Comparison of ENCODE assay signal across 13 cellular contexts in genomic region chr19:38841787-38842438, GRCh38. TPM values are rescaled to one million over a fixed set of nuclear protein-coding genes. Genes with fewer than 3 reads are reported as not detected.
DNase-seq lines count a peak whose midpoint lies in the region; ATAC-seq and TF ChIP-seq lines count a peak whose summit lies in the region.
"Had no signal": no experiment of that assay in that cellular context is flagged by ENCODE, and none has a peak within 500 bp of the region (broad histone marks: within the 10 kb centered on the region; RNA-seq: fewer than 3 reads in every experiment).

No MANE protein-coding gene starts in this region.

- no peak for ATAC-seq in body of pancreas
- ATAC-seq: gastroesophageal sphincter had no signal

- CTCF ChIA-PET in HEK293 (lab: Yijun Ruan, JAX): interaction anchor here (0.7 to 1.2 kb wide), 3 partner anchors 46 to 89 kb away, joined by 3 to 7 read pairs (median 3); partner anchors contain the start of genes MRPS12 and SARS2

- H3K36me3 ChIP-seq in HEK293 (ENCODE audit: control insufficient read depth in 2 of 2, insufficient read depth in 1 of 2, low read length in 2 of 2) (peaks cover 99 to 100% of the 10 kb centered on the region in 2 experiments), body of pancreas (replicated peaks in 1 of 2; ENCODE audit: insufficient read depth in 1 of 2, low read depth in 2 of 2) (peaks cover 28 to 76% of the 10 kb centered on the region in 2 donors), spleen (peaks cover 10 to 100% (median 100%) of the 10 kb centered on the region in 6 donors)

- no peaks in the 10 kb centered on the region for H3K9me3 Mint-ChIP-seq in activated CD4-positive, alpha-beta T cell treated with anti-CD3 and anti-CD28 coated beads, Interleukin-2, amount 10 ng/mL, durations not matched to agents 24 days and 14 days

- H3K9me3 ChIP-seq in HEK293 (ENCODE audit: control insufficient read depth, insufficient read depth, low read depth, low read length) (no peaks in the 10 kb centered on the region), body of pancreas (no peaks in the 10 kb centered on the region), spleen (no peaks in the 10 kb centered on the region)
- H3K9me3 ChIP-seq: gastroesophageal sphincter, testis had no signal

- POLR2A ChIA-PET in HEK293 (lab: Yijun Ruan, JAX): interaction anchor here (0.5 to 1.3 kb wide), 8 partner anchors 8 to 575 kb away, joined by 3 to 11 read pairs (median 5); partner anchors contain the start of genes ECH1 and NFKBIB

- 77 to 90% methylated on average over 19 of the region's 19 CpGs for WGBS in body of pancreas, 2 donors
- 72 to 89% (median 83%) methylated on average over 19 of the region's 19 CpGs for WGBS in spleen, 5 donors

- H3K4me3 ChIP-seq in HEK293 (ENCODE audit: low read depth, low read length) (no peak overlapping the region), body of pancreas (no peak overlapping the region), spleen (peak overlapping the region in 3 of 8 donors; percentile 1 to 28 (median 8))
- H3K4me3 ChIP-seq: gastroesophageal sphincter, testis had no signal

- peak; percentile 84 for DNase-seq in activated CD4-positive, alpha-beta T cell treated with anti-CD3 and anti-CD28 coated beads, Interleukin-2, amount 10 ng/mL, durations not matched to agents 24 days and 14 days
- DNase-seq in body of pancreas (peak in 1 of 4 donors; percentile 55), spleen (no peak), NCI-H774 (lab: John Stamatoyannopoulos, UW) (no peak), nucleus accumbens (lab: John Stamatoyannopoulos, UW) (no peak), NOMO-1 treated with DMSO at 0.1 percent for 48 hours (lab: John Stamatoyannopoulos, UW; ENCODE audit: unreplicated experiment) (no peak), pons (ENCODE audit: low spot score) (no peak)
- DNase-seq: caudate nucleus, midbrain, testis had no signal

- peaks cover 90% of the 10 kb centered on the region for H3K36me3 Mint-ChIP-seq in activated CD4-positive, alpha-beta T cell treated with anti-CD3 and anti-CD28 coated beads, Interleukin-2, amount 10 ng/mL, durations not matched to agents 24 days and 14 days (ENCODE audit: low read depth)

- no peaks in the 10 kb centered on the region for H3K27me3 Mint-ChIP-seq in activated CD4-positive, alpha-beta T cell treated with anti-CD3 and anti-CD28 coated beads, Interleukin-2, amount 10 ng/mL, durations not matched to agents 24 days and 14 days

- no peaks in the 10 kb centered on the region for H3K27me3 ChIP-seq in body of pancreas
- no peaks in the 10 kb centered on the region for H3K27me3 ChIP-seq in spleen (replicated peaks in 1 of 7)
- H3K27me3 ChIP-seq: gastroesophageal sphincter, testis had no signal

- H3K4me3 Mint-ChIP-seq in activated CD4-positive, alpha-beta T cell treated with anti-CD3 and anti-CD28 coated beads, Interleukin-2, amount 10 ng/mL, durations not matched to agents 24 days and 14 days: peak overlapping the region; percentile 82

- intact Hi-C loops in activated CD4-positive, alpha-beta T cell treated with anti-CD3 and anti-CD28 coated beads, Interleukin-2, amount 10 ng/mL, durations not matched to agents 24 days and 14 days (cut with micrococcal nuclease): loop anchor here (1.0 kb wide), 1 partner anchor 11 kb away; the partner anchor contains the start of gene ECH1
- intact Hi-C loops in body of pancreas (cut with DNase I): no loop called here
- intact Hi-C loops in spleen (cut with DNase I; ENCODE audit: low total_unique reads): no loop called here

- TF ChIP-seq POLR2A in body of pancreas (IDR thresholded peaks at IDR 0.05) (no peak), spleen (IDR thresholded peaks at IDR 0.05) (no peak)

- no peak for TF ChIP-seq CTCF in HEK293 (tag by site-specific recombination; IDR thresholded peaks at IDR 0.05)
- TF ChIP-seq CTCF in body of pancreas (IDR thresholded peaks at IDR 0.05): no peak
- no peak for TF ChIP-seq CTCF in spleen (IDR thresholded peaks at IDR 0.05 in 8 of 11, conservative IDR thresholded peaks at IDR 0.05 in 3 of 11)

- H3K27ac ChIP-seq in HEK293 (ENCODE audit: extremely low read depth, low read depth, low read length) (peak overlapping the region; percentile 51; the same call in 1 of the 2 replicates), body of pancreas (peak overlapping the region in 3 of 4 donors; percentile 33 to 60 (median 52)), spleen (peak overlapping the region in 7 of 8 donors; percentile 38 to 99 (median 71))
- H3K27ac ChIP-seq: testis had no signal

- peaks cover 60% of the 10 kb centered on the region for H3K4me1 Mint-ChIP-seq in activated CD4-positive, alpha-beta T cell treated with anti-CD3 and anti-CD28 coated beads, Interleukin-2, amount 10 ng/mL, durations not matched to agents 24 days and 14 days

- peak overlapping the region; percentile 95 for H3K27ac Mint-ChIP-seq in activated CD4-positive, alpha-beta T cell treated with anti-CD3 and anti-CD28 coated beads, Interleukin-2, amount 10 ng/mL, durations not matched to agents 24 days and 14 days

- H3K4me1 ChIP-seq in HEK293 (ENCODE audit: control insufficient read depth, insufficient read depth, low read length) (0 out of 2 replicates have a peak, but pooled peaks cover 6% of the 10 kb centered on the region), body of pancreas (peaks cover 73% of the 10 kb centered on the region), spleen (peaks cover 30 to 100% (median 82%) of the 10 kb centered on the region in 6 donors)

TF ChIP-seq in HEK293, 187 proteins besides CTCF, POLR2A, EP300 and RAD21:
- TF ChIP-seq ZNF660 (tag by site-specific recombination; IDR thresholded peaks at IDR 0.05) (0 out of 2 replicates have a peak, but pooled peaks have one; percentile 7), ZBTB21 (tag by site-specific recombination; IDR thresholded peaks at IDR 0.05) (0 out of 2 replicates have a peak, but pooled peaks have one; percentile 4), ZNF623 (tag by site-specific recombination; IDR thresholded peaks at IDR 0.05) (no peak), ZNF670 (tag by site-specific recombination; IDR thresholded peaks at IDR 0.05; ENCODE audit: low read depth) (no peak), ZNF362 (tag by site-specific recombination; IDR thresholded peaks at IDR 0.05) (peak; percentile 98), ZNF146 (tag by site-specific recombination; IDR thresholded peaks at IDR 0.05) (0 out of 2 replicates have a peak, but pooled peaks have one; percentile 8), ZFP69B (tag by site-specific recombination; IDR thresholded peaks at IDR 0.05) (0 out of 2 replicates have a peak, but pooled peaks have one; percentile 22)

RNA-seq across cellular contexts. Expression of gene HNRNPL, which starts 7.9 kb away (rescaled TPM):
- 686 and 695 TPM in 2 replicates for total RNA-seq in activated CD4-positive, alpha-beta T cell treated with anti-CD3 and anti-CD28 coated beads, Interleukin-2, amount 10 ng/mL, durations not matched to agents 24 days and 14 days
- total RNA-seq in body of pancreas (100 to 1,000 TPM in 1 of 2 donors, 10 to 100 TPM in 1; 80.4 to 139 TPM), spleen (100 to 1,000 TPM; 188 to 357 (median 294) TPM)
- 100 to 1,000 TPM; 147 to 175 (median 168) TPM for polyA plus RNA-seq in spleen

RNA-seq across cellular contexts. Expression of gene ECH1, which starts 10.3 kb away (rescaled TPM):
- 129 and 130 TPM in 2 replicates for total RNA-seq in activated CD4-positive, alpha-beta T cell treated with anti-CD3 and anti-CD28 coated beads, Interleukin-2, amount 10 ng/mL, durations not matched to agents 24 days and 14 days
- total RNA-seq in body of pancreas (10 to 100 TPM; 87.4 to 93.3 TPM), spleen (100 to 1,000 TPM; 119 to 293 (median 191) TPM)
- polyA plus RNA-seq in spleen: 100 to 1,000 TPM; 196 to 370 (median 216) TPM

RNA-seq across cellular contexts. Expression of gene LGALS4, which starts 29.2 kb away (rescaled TPM):
- total RNA-seq in activated CD4-positive, alpha-beta T cell treated with anti-CD3 and anti-CD28 coated beads, Interleukin-2, amount 10 ng/mL, durations not matched to agents 24 days and 14 days: 1.3 and 1.7 TPM in 2 replicates
- total RNA-seq in body of pancreas (100 to 1,000 TPM in 1 of 2 donors, 10 to 100 TPM in 1; 54.1 to 153 TPM), spleen (1 to 10 TPM; 1.1 to 7.5 (median 2.8) TPM)
- polyA plus RNA-seq in spleen: 1 to 10 TPM; 2.9 to 9.6 (median 9.3) TPM
- total RNA-seq: MCF 10A had no signal

RNA-seq across cellular contexts. Expression of gene RINL, which starts 36.2 kb away (rescaled TPM):
- total RNA-seq in activated CD4-positive, alpha-beta T cell treated with anti-CD3 and anti-CD28 coated beads, Interleukin-2, amount 10 ng/mL, durations not matched to agents 24 days and 14 days: 62.7 and 68.9 TPM in 2 replicates
- total RNA-seq in body of pancreas: 10 to 100 TPM in 1 of 2 donors, 1 to 10 TPM in 1; 6.9 to 13.7 TPM
- total RNA-seq in spleen: 10 to 100 TPM; 14.5 to 31.3 (median 26.5) TPM
- polyA plus RNA-seq in spleen: 10 to 100 TPM; 26.6 to 42.5 (median 36.0) TPM

RNA-seq across cellular contexts. Expression of gene LGALS7B, which starts 52.9 kb away (rescaled TPM):
- not detected in 2 replicates for total RNA-seq in activated CD4-positive, alpha-beta T cell treated with anti-CD3 and anti-CD28 coated beads, Interleukin-2, amount 10 ng/mL, durations not matched to agents 24 days and 14 days
- total RNA-seq in body of pancreas: not detected
- total RNA-seq in spleen: 10 to 100 TPM in 2 of 7 donors, 1 to 10 TPM in 2, not detected in 3; 1.1 to 60.3 (median 17.5) TPM
- polyA plus RNA-seq in spleen: 100 to 1,000 TPM in 2 of 3 donors, 1 to 10 TPM in 1; 1.1 to 167 (median 116) TPM

Comparison
In these comparisons a context has a peak if more than half of its experiments do, and no peak if none do; other contexts are left out.
1. RNA of gene LGALS4, which starts 29.2 kb away (total RNA-seq): 54.1 to 153 TPM in body of pancreas; 1.1 to 7.5 TPM in spleen and 1.3 to 1.7 TPM in activated CD4-positive, alpha-beta T cell treated with anti-CD3 and anti-CD28 coated beads, Interleukin-2, amount 10 ng/mL, durations not matched to agents 24 days and 14 days; every median in the first group is over 4 times any median in the second.
2. Peak in every context shown above with its lines, with median percentiles within 50 percentile points of each other: H3K27ac ChIP-seq.